Comparison of ENCODE assay signal across 31 cellular contexts in genomic region chr13:74904547-74904946, GRCh38.
"Had no signal": no experiment of that assay in that cellular context is flagged by ENCODE, and none has a peak within 500 bp of the region (broad histone marks: within the 10 kb centered on the region; RNA-seq: fewer than 3 reads in every experiment).

No MANE protein-coding gene starts in this region.

- H3K9me3 ChIP-seq: colonic mucosa, esophagus squamous epithelium, lower lobe of right lung, mucosa of descending colon, neutrophil, thyroid gland, upper lobe of left lung, vagina had no signal

- H3K4me1 ChIP-seq: colonic mucosa, esophagus squamous epithelium, lower lobe of right lung, thyroid gland, upper lobe of left lung, vagina had no signal

- H3K27me3 ChIP-seq: colonic mucosa, esophagus squamous epithelium, neutrophil, thyroid gland, upper lobe of left lung, vagina had no signal

- H3K36me3 ChIP-seq: colonic mucosa, esophagus squamous epithelium, lower lobe of right lung, neutrophil, thyroid gland, upper lobe of left lung, vagina, WERI-Rb-1 had no signal

- H3K27ac ChIP-seq: colonic mucosa, epithelial cell of prostate, esophagus squamous epithelium, lower lobe of right lung, neutrophil, skin epidermis, thyroid gland, upper lobe of left lung, vagina, WERI-Rb-1 had no signal

- H3K4me3 ChIP-seq: colonic mucosa, esophagus squamous epithelium, lower lobe of right lung, mucosa of descending colon, skin epidermis, thyroid gland, upper lobe of left lung, vagina had no signal

- DNase-seq: activated CD4-positive, alpha-beta T cell treated with anti-CD3 and anti-CD28 coated beads for 48 hours; activated CD4-positive, alpha-beta T cell treated with anti-CD3 and anti-CD28 coated beads, Interleukin-2, amount 50 U/mL, for 48 hours; activated CD8-positive, alpha-beta memory T cell treated with anti-CD3 and anti-CD28 coated beads for 24 hours; activated effector memory CD4-positive, alpha-beta T cell treated with Interleukin-2 at 50 U/mL for 16 hours; activated naive CD4-positive, alpha-beta T cell treated with Interleukin-2 at 50 U/mL for 16 hours; anterior cingulate cortex; cerebellar nuclear complex; colonic mucosa; effector CD8-positive, alpha-beta T cell; esophagus squamous epithelium; foreskin melanocyte; kidney glomerular epithelial cell; lower lobe of right lung; mucosa of descending colon; stimulated activated CD4-positive, alpha-beta T cell treated with anti-CD3 and anti-CD28 coated beads, Interleukin-12 subunit alpha, Interleukin-12 subunit beta, amount 100 ng/mL, for 4 hours; stimulated activated CD4-positive, alpha-beta T cell treated with anti-CD3 and anti-CD28 coated beads, Interleukin-4, amount 100 ng/mL, for 24 hours; substantia nigra; thyroid gland; upper lobe of left lung; WERI-Rb-1 had no signal

- FAIRE-seq: bronchial epithelial cell, endometrium, TTC549 had no signal

- ATAC-seq: activated CD4-positive, CD25-positive, alpha-beta regulatory T cell treated with anti-CD3 and anti-CD28 coated beads, Interleukin-2, amount 50 U/mL, for 24 hours; left lobe of liver; lower lobe of right lung; mucosa of descending colon; sciatic nerve; stimulated activated effector memory CD8-positive, alpha-beta T cell treated with anti-CD3 and anti-CD28 coated beads, Interleukin-12 subunit alpha, Interleukin-12 subunit beta, amount 100 ng/mL, for 72 hours had no signal
